ENCODE assay signal across 8 cellular contexts in the genomic region with DNA sequence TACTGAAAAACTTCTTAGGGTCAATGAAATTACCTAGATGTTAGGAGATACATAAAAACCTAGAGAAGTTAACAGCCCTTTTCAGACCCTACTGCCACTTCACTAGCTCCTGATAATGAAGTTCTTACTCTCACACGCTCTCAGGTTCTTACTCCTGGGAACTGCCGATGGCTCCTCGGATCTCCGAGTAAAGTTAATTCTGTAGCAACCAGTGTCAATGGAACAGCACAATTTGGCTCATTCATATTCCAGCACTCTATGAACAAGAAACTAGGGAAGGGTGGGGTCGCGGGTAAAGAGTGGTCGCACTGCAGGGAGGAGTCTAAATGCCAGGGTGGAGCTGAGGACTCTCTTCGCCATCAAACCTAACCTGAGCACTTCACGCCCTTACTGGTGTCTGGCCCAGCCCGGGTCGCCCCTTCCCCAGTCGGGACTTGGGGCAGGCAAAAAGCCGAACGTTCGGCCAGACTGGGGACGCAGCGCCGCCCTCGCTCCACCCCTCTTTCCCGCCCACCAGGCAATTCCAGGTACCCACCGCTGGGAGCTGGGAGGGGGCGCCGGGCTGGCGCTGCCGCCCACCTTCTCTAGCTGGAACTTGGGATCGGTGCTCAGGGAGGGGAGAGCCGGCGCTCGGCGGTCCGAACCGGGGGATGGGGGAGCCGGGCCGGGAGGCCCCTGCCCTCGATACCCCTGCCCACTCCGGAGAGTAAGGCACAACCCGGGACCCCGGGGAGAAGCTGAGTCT. TPM values are rescaled to one million over a fixed set of nuclear protein-coding genes. Genes with fewer than 3 reads are reported as not detected.
DNase-seq lines count a peak whose midpoint lies in the region; ATAC-seq and TF ChIP-seq lines count a peak whose summit lies in the region.

No MANE protein-coding gene starts in this region.

- peak overlapping the region; percentile 91 for H3K4me3 ChIP-seq in WI38 (ENCODE audit: low read depth, low read length)
- H3K4me3 ChIP-seq in choroid plexus epithelial cell (ENCODE audit: low read depth, low read length), result peak overlapping the region; percentile 89

- intact Hi-C loops in left colon (cut with DNase I, micrococcal nuclease), result no loop called here

- ATAC-seq in HG02798 (IDR thresholded peaks at IDR 0.05; ENCODE audit: poor library complexity, unreplicated experiment) (peak; percentile 62), left colon (peak; percentile 74)

- TF ChIP-seq CTCF in WI38 (IDR thresholded peaks at IDR 0.05; ENCODE audit: low read depth, low read length) (0 out of 2 replicates have a peak, but pooled peaks have one; percentile 22), choroid plexus epithelial cell (conservative IDR thresholded peaks at IDR 0.05; ENCODE audit: low read depth, low read length) (peak; percentile 43)

- peak in 3 of 4 experiments; percentile 3 to 9 (median 5) for DNase-seq in activated CD4-positive, CD25-positive, alpha-beta regulatory T cell (lab: John Stamatoyannopoulos, UW)
- no peak for DNase-seq in activated CD4-positive, CD25-positive, alpha-beta regulatory T cell treated with anti-CD3 and anti-CD28 coated beads, Interleukin-2, amount 50 U/mL, for 72 hours
- DNase-seq in NCI-H1105 treated with DMSO at 0.1 percent for 48 hours (lab: John Stamatoyannopoulos, UW) (peak; percentile 65), choroid plexus epithelial cell (ENCODE audit: low read depth) (peak; percentile 64), left colon (peak; percentile 59 to 78)
- peak; percentile 18 for DNase-seq in stimulated activated CD4-positive, alpha-beta T cell treated with anti-CD3 and anti-CD28 coated beads, Interleukin-2, amount 100 ng/mL, for 4 hours (ENCODE audit: low read depth)

RNA-seq across cellular contexts. Expression of a gene that starts 0.7 kb away (rescaled TPM):
- total RNA-seq in left colon, result 10 to 100 TPM in 1 of 2 donors, 1 to 10 TPM in 1; 3.6 to 16.6 TPM

RNA-seq across cellular contexts. Expression of a gene that starts 49.2 kb away (rescaled TPM):
- total RNA-seq in left colon, result 1 to 10 TPM in 1 of 2 donors, under 1 TPM in 1; 0.58 to 5.2 TPM
